ENCODE assay signal across 1 cellular context in the genomic region with DNA sequence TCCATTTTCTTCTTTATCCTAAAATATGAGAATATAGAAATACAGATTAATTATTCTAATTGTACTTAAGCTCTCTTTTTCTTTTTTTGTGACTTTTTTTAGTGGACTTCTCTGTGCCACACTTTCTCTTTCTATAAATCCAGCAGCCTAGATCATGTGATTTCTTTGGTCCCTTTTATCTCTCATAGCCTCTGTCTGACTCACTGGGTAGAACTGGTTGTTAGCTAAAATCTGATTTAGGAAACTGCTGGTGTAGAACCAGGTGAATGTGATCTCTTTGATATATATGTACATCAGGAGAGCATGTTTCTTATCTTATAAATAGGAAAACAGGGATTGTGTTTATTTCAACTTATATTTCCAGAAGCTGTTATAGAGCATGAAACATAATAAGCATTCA.
TF ChIP-seq lines count a peak whose summit lies in the region.

No MANE protein-coding gene starts in this region.

TF ChIP-seq in IMR-90, 13 proteins besides CTCF, POLR2A, EP300 and RAD21:
- TF ChIP-seq, protein P1, sequence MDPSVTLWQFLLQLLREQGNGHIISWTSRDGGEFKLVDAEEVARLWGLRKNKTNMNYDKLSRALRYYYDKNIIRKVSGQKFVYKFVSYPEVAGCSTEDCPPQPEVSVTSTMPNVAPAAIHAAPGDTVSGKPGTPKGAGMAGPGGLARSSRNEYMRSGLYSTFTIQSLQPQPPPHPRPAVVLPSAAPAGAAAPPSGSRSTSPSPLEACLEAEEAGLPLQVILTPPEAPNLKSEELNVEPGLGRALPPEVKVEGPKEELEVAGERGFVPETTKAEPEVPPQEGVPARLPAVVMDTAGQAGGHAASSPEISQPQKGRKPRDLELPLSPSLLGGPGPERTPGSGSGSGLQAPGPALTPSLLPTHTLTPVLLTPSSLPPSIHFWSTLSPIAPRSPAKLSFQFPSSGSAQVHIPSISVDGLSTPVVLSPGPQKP (IDR thresholded peaks at IDR 0.05; ENCODE audit: borderline replicate concordance, low read depth, low read length) = no peak
- TF ChIP-seq, protein P2, sequence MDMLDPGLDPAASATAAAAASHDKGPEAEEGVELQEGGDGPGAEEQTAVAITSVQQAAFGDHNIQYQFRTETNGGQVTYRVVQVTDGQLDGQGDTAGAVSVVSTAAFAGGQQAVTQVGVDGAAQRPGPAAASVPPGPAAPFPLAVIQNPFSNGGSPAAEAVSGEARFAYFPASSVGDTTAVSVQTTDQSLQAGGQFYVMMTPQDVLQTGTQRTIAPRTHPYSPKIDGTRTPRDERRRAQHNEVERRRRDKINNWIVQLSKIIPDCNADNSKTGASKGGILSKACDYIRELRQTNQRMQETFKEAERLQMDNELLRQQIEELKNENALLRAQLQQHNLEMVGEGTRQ (IDR thresholded peaks at IDR 0.05; ENCODE audit: low read depth, low read length) = peak; percentile 10; the same call in 1 of the 2 replicates
- TF ChIP-seq MAFK (IDR thresholded peaks at IDR 0.05; ENCODE audit: low read depth, low read length) (no peak), FOS (IDR thresholded peaks at IDR 0.05; ENCODE audit: low read depth, low read length) (no peak), NFE2L2 (IDR thresholded peaks at IDR 0.05; ENCODE audit: low read depth, low read length) (no peak), SMC3 (IDR thresholded peaks at IDR 0.05; ENCODE audit: low read depth, low read length) (no peak), BHLHE40 (IDR thresholded peaks at IDR 0.05; ENCODE audit: low read depth, low read length) (no peak), MAZ (IDR thresholded peaks at IDR 0.05; ENCODE audit: borderline replicate concordance, low read depth, low read length) (no peak)
TF ChIP-seq in IMR-90: peak in this region for 1.
